1 cellular context compared by ENCODE assay signal in genomic region chr11:63920126-63920869, GRCh38.
A peak's percentile ranks its signal among the peaks of the same experiment; 100 is the strongest.
TF ChIP-seq lines count a peak whose summit lies in the region.

No MANE protein-coding gene starts in this region.

TF ChIP-seq in HepG2, 621 proteins besides CTCF, POLR2A, EP300 and RAD21 (continued from another document and continues in another):
- TF ChIP-seq SMC3 (IDR thresholded peaks at IDR 0.05; ENCODE audit: low read length) (no peak), ZNF597 (CRISPR knock-in tag; IDR thresholded peaks at IDR 0.05) (no peak), AGO1 (IDR thresholded peaks at IDR 0.05; ENCODE audit: low read depth, low read length, poor library complexity, severe bottlenecking) (no peak), HNRNPK (IDR thresholded peaks at IDR 0.05; ENCODE audit: low read depth, low read length, poor library complexity, severe bottlenecking) (peak; percentile 80), POGZ (CRISPR knock-in tag; IDR thresholded peaks at IDR 0.05) (0 out of 2 replicates have a peak, but pooled peaks have one; percentile 16), RBAK (CRISPR knock-in tag; IDR thresholded peaks at IDR 0.05) (no peak), ZNF792 (CRISPR knock-in tag; IDR thresholded peaks at IDR 0.05) (no peak), RXRB (CRISPR knock-in tag; IDR thresholded peaks at IDR 0.05; ENCODE audit: borderline replicate concordance) (0 out of 2 replicates have a peak, but pooled peaks have one; percentile 36), FOXK2 (IDR thresholded peaks at IDR 0.05) (no peak), ZBTB14 (CRISPR knock-in tag; IDR thresholded peaks at IDR 0.05) (no peak), ZBTB1 (CRISPR knock-in tag; IDR thresholded peaks at IDR 0.05; ENCODE audit: borderline replicate concordance) (no peak), HNF1A (IDR thresholded peaks at IDR 0.05; ENCODE audit: low read depth) (no peak), HNF1A (CRISPR knock-in tag; IDR thresholded peaks at IDR 0.05; ENCODE audit: borderline replicate concordance) (peak; percentile 34; the same call in 1 of the 2 replicates), ZMYM3 (CRISPR knock-in tag; IDR thresholded peaks at IDR 0.05) (no peak; the same call in 1 of the 2 replicates), ZBED4 (CRISPR knock-in tag; IDR thresholded peaks at IDR 0.05; ENCODE audit: borderline replicate concordance) (no peak), ZNF879 (CRISPR knock-in tag; IDR thresholded peaks at IDR 0.05) (no peak), TFAP4 (IDR thresholded peaks at IDR 0.05; ENCODE audit: borderline replicate concordance, low read depth) (no peak), ZNF562 (CRISPR knock-in tag; IDR thresholded peaks at IDR 0.05; ENCODE audit: borderline replicate concordance) (no peak), ZNF556 (CRISPR knock-in tag; IDR thresholded peaks at IDR 0.05; ENCODE audit: borderline replicate concordance) (no peak), GPN1 (CRISPR knock-in tag; IDR thresholded peaks at IDR 0.05; ENCODE audit: borderline replicate concordance) (no peak), NCOA2 (CRISPR knock-in tag; IDR thresholded peaks at IDR 0.05) (no peak), TBL1XR1 (IDR thresholded peaks at IDR 0.05; ENCODE audit: borderline replicate concordance, low read length, partially characterized antibody) (no peak), TMF1 (CRISPR knock-in tag; IDR thresholded peaks at IDR 0.05; ENCODE audit: low read depth) (no peak), ZNF569 (CRISPR knock-in tag; IDR thresholded peaks at IDR 0.05; ENCODE audit: borderline replicate concordance) (no peak), GABPA (IDR thresholded peaks at IDR 0.05; ENCODE audit: low read depth, low read length) (no peak), GABPA (CRISPR knock-in tag; IDR thresholded peaks at IDR 0.05; ENCODE audit: low read depth) (no peak), ZNF232 (CRISPR knock-in tag; IDR thresholded peaks at IDR 0.05; ENCODE audit: borderline replicate concordance) (no peak), ZNF124 (CRISPR knock-in tag; IDR thresholded peaks at IDR 0.05) (no peak), ZNF34 (CRISPR knock-in tag; IDR thresholded peaks at IDR 0.05; ENCODE audit: borderline replicate concordance) (no peak), KLF6 (CRISPR knock-in tag; IDR thresholded peaks at IDR 0.05) (no peak), BCL6 (CRISPR knock-in tag; IDR thresholded peaks at IDR 0.05) (no peak), MYPOP (CRISPR knock-in tag; IDR thresholded peaks at IDR 0.05) (0 out of 2 replicates have a peak, but pooled peaks have one; percentile 7), ZNF230 (CRISPR knock-in tag; IDR thresholded peaks at IDR 0.05) (0 out of 2 replicates have a peak, but pooled peaks have one; percentile 22), POLR2G (IDR thresholded peaks at IDR 0.05; ENCODE audit: low read depth, low read length) (peak; percentile 76), SPEN (CRISPR knock-in tag; IDR thresholded peaks at IDR 0.05; ENCODE audit: low read depth) (peak; percentile 37; the same call in 1 of the 2 replicates), ATF6 (CRISPR knock-in tag; conservative IDR thresholded peaks at IDR 0.05) (no peak), ZNF773 (CRISPR knock-in tag; IDR thresholded peaks at IDR 0.05; ENCODE audit: borderline replicate concordance) (0 out of 2 replicates have a peak, but pooled peaks have one; percentile 27), SAFB2 (CRISPR knock-in tag; IDR thresholded peaks at IDR 0.05; ENCODE audit: borderline replicate concordance, low read depth) (no peak), ZNF383 (CRISPR knock-in tag; IDR thresholded peaks at IDR 0.05; ENCODE audit: borderline replicate concordance) (0 out of 2 replicates have a peak, but pooled peaks have one; percentile 39), ZNF781 (CRISPR knock-in tag; IDR thresholded peaks at IDR 0.05; ENCODE audit: borderline replicate concordance, not compliant biosample characterization) (no peak), SIX4 (CRISPR knock-in tag; IDR thresholded peaks at IDR 0.05) (no peak), ZNF598 (CRISPR knock-in tag; IDR thresholded peaks at IDR 0.05; ENCODE audit: borderline replicate concordance) (0 out of 2 replicates have a peak, but pooled peaks have one; percentile 54), ZNF12 (CRISPR knock-in tag; IDR thresholded peaks at IDR 0.05) (no peak), ZNF503 (CRISPR knock-in tag; IDR thresholded peaks at IDR 0.05) (no peak), SRSF4 (IDR thresholded peaks at IDR 0.05; ENCODE audit: low read depth, low read length, poor library complexity, severe bottlenecking) (no peak), MYC (CRISPR knock-in tag; IDR thresholded peaks at IDR 0.05; ENCODE audit: borderline replicate concordance) (peak; percentile 61), ZNF460 (CRISPR knock-in tag; IDR thresholded peaks at IDR 0.05; ENCODE audit: borderline replicate concordance) (no peak), ADNP (CRISPR knock-in tag; IDR thresholded peaks at IDR 0.05) (0 out of 2 replicates have a peak, but pooled peaks have one; percentile 29), KDM6A (CRISPR knock-in tag; IDR thresholded peaks at IDR 0.05; ENCODE audit: low read depth) (no peak), ZNF136 (CRISPR knock-in tag; IDR thresholded peaks at IDR 0.05; ENCODE audit: low read depth) (no peak), IRF1 (CRISPR knock-in tag; IDR thresholded peaks at IDR 0.05; ENCODE audit: low read depth) (no peak), ZNF496 (CRISPR knock-in tag; IDR thresholded peaks at IDR 0.05; ENCODE audit: insufficient replicate concordance) (no peak)
